Comparison of ENCODE assay signal across 20 cellular contexts in the genomic region with DNA sequence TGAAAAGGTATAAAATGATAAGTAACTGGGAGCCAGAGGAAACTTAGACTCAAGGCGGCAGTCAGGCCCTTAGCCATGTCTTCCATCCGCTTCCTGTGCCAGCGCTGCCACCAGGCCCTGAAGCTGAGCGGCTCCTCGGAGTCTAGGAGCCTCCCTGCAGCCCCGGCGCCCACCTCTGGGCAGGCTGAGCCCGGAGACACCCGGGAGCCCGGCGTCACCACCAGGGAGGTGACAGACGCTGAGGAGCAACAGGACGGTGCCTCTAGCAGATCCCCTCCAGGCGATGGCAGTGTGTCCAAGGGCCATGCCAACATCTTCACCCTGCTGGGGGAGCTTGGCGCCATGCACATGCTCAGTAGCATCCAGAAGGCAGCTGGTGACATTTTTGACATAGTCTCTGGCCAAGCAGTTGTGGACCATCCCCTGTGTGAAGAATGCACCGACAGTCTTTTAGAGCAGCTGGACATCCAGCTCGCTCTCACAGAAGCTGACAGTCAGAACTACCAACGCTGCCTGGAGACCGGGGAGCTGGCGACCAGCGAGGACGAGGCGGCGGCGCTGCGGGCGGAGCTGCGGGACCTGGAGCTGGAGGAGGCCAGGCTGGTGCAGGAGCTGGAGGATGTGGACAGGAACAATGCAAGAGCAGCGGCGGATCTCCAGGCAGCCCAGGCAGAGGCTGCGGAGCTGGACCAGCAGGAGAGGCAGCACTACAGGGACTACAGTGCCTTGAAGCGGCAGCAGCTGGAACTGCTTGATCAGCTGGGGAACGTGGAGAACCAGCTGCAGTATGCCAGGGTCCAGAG.
DNase-seq lines count a peak whose midpoint lies in the region; ATAC-seq and TF ChIP-seq lines count a peak whose summit lies in the region.
"Had no signal": no experiment of that assay in that cellular context is flagged by ENCODE, and none has a peak within 500 bp of the region (broad histone marks: within the 10 kb centered on the region; RNA-seq: fewer than 3 reads in every experiment).

A gene with protein sequence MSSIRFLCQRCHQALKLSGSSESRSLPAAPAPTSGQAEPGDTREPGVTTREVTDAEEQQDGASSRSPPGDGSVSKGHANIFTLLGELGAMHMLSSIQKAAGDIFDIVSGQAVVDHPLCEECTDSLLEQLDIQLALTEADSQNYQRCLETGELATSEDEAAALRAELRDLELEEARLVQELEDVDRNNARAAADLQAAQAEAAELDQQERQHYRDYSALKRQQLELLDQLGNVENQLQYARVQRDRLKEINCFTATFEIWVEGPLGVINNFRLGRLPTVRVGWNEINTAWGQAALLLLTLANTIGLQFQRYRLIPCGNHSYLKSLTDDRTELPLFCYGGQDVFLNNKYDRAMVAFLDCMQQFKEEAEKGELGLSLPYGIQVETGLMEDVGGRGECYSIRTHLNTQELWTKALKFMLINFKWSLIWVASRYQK (plus strand): TSS at position 76 of the 803 bp plus-strand sequence. CDS start 0 bp downstream, at position 76.

- no peak within 1 kb of the TSS for H3K4me3 Mint-ChIP-seq in nephron progenitor cell
- H3K4me3 Mint-ChIP-seq: activated CD8-positive, alpha-beta memory T cell treated with anti-CD3 and anti-CD28 coated beads, Interleukin-2, amount 10 ng/mL, durations not matched to agents 7 days and 5 days; activated naive CD8-positive, alpha-beta T cell treated with anti-CD3 and anti-CD28 coated beads for 36 hours; activated T-helper 1 cell treated with anti-CD3 and anti-CD28 coated beads, Interleukin-12 subunit alpha, Interleukin-12 subunit beta, Interleukin-2, Interleukin-4 antibody, amounts not matched to agents 30 ng/mL and 10 ng/mL and 1 ng/mL, durations not matched to agents 14 hours and 24 hours and 36 hours; effector memory CD8-positive, alpha-beta T cell; stimulated activated naive CD8-positive, alpha-beta T cell treated with anti-CD3 and anti-CD28 coated beads, Interleukin-15, Interleukin-2, amounts not matched to agents 100 ng/mL and 50 ng/mL, for 24 hours had no signal

- ATAC-seq in HG03135 (IDR thresholded peaks at IDR 0.05; ENCODE audit: unreplicated experiment) = no peak
- ATAC-seq in HG03571 (IDR thresholded peaks at IDR 0.05; ENCODE audit: unreplicated experiment) = no peak
- ATAC-seq: activated CD8-positive, alpha-beta memory T cell treated with anti-CD3 and anti-CD28 coated beads, Interleukin-2, amount 10 ng/mL, durations not matched to agents 7 days and 5 days; effector memory CD8-positive, alpha-beta T cell; psoas muscle had no signal

- no peaks in the 10 kb centered on the region for H3K36me3 Mint-ChIP-seq in nephron progenitor cell (ENCODE audit: low read depth)
- H3K36me3 Mint-ChIP-seq: activated CD8-positive, alpha-beta memory T cell treated with anti-CD3 and anti-CD28 coated beads, Interleukin-2, amount 10 ng/mL, durations not matched to agents 7 days and 5 days; activated naive CD8-positive, alpha-beta T cell treated with anti-CD3 and anti-CD28 coated beads for 36 hours had no signal

- H3K27me3 Mint-ChIP-seq in nephron progenitor cell (ENCODE audit: low read depth, poor library complexity) = peaks cover 6% of the 10 kb centered on the region
- H3K27me3 Mint-ChIP-seq: activated CD8-positive, alpha-beta memory T cell treated with anti-CD3 and anti-CD28 coated beads, Interleukin-2, amount 10 ng/mL, durations not matched to agents 7 days and 5 days; activated naive CD8-positive, alpha-beta T cell treated with anti-CD3 and anti-CD28 coated beads for 36 hours; stimulated activated naive CD8-positive, alpha-beta T cell treated with anti-CD3 and anti-CD28 coated beads, Interleukin-15, Interleukin-2, amounts not matched to agents 100 ng/mL and 50 ng/mL, for 24 hours had no signal

- H3K27ac Mint-ChIP-seq in nephron progenitor cell = peak within 1 kb of the TSS; percentile 57
- H3K27ac Mint-ChIP-seq: activated CD8-positive, alpha-beta memory T cell treated with anti-CD3 and anti-CD28 coated beads, Interleukin-2, amount 10 ng/mL, durations not matched to agents 7 days and 5 days; activated naive CD8-positive, alpha-beta T cell treated with anti-CD3 and anti-CD28 coated beads for 36 hours; activated T-helper 1 cell treated with anti-CD3 and anti-CD28 coated beads, Interleukin-12 subunit alpha, Interleukin-12 subunit beta, Interleukin-2, Interleukin-4 antibody, amounts not matched to agents 30 ng/mL and 10 ng/mL and 1 ng/mL, durations not matched to agents 14 hours and 24 hours and 36 hours; effector memory CD8-positive, alpha-beta T cell; stimulated activated naive CD8-positive, alpha-beta T cell treated with anti-CD3 and anti-CD28 coated beads, Interleukin-15, Interleukin-2, amounts not matched to agents 100 ng/mL and 50 ng/mL, for 24 hours had no signal

- H3K9me3 Mint-ChIP-seq in nephron progenitor cell = no peaks in the 10 kb centered on the region
- H3K9me3 Mint-ChIP-seq: activated naive CD8-positive, alpha-beta T cell treated with anti-CD3 and anti-CD28 coated beads for 36 hours; activated T-helper 1 cell treated with anti-CD3 and anti-CD28 coated beads, Interleukin-12 subunit alpha, Interleukin-12 subunit beta, Interleukin-2, Interleukin-4 antibody, amounts not matched to agents 30 ng/mL and 10 ng/mL and 1 ng/mL, durations not matched to agents 14 hours and 24 hours and 36 hours; effector memory CD8-positive, alpha-beta T cell; stimulated activated naive CD8-positive, alpha-beta T cell treated with anti-CD3 and anti-CD28 coated beads, Interleukin-15, Interleukin-2, amounts not matched to agents 100 ng/mL and 50 ng/mL, for 24 hours had no signal

- TF ChIP-seq CTCF in nephron progenitor cell (IDR thresholded peaks at IDR 0.05) = no peak

- no peaks in the 10 kb centered on the region for H3K4me1 Mint-ChIP-seq in nephron progenitor cell
- H3K4me1 Mint-ChIP-seq: activated CD8-positive, alpha-beta memory T cell treated with anti-CD3 and anti-CD28 coated beads, Interleukin-2, amount 10 ng/mL, durations not matched to agents 7 days and 5 days; activated naive CD8-positive, alpha-beta T cell treated with anti-CD3 and anti-CD28 coated beads for 36 hours had no signal

- peak; percentile 88 for DNase-seq in DMS53 (lab: John Stamatoyannopoulos, UW)
- DNase-seq in NCI-H1417 treated with DMSO at 0.1 percent for 48 hours (lab: John Stamatoyannopoulos, UW) = peak; percentile 36
- DNase-seq in SHP77 (lab: John Stamatoyannopoulos, UW) = peak; percentile 83 to 84
- DNase-seq in nephron progenitor cell = no peak
- no peak for DNase-seq in kidney tubule cell (ENCODE audit: low spot score)
- DNase-seq in globus pallidus (ENCODE audit: low spot score) = no peak
- DNase-seq: activated CD4-positive, alpha-beta T cell treated with anti-CD3 and anti-CD28 coated beads for 48 hours; activated CD8-positive, alpha-beta memory T cell treated with anti-CD3 and anti-CD28 coated beads, Interleukin-2, amount 10 ng/mL, durations not matched to agents 7 days and 5 days; activated naive CD8-positive, alpha-beta T cell treated with anti-CD3 and anti-CD28 coated beads for 36 hours; effector memory CD8-positive, alpha-beta T cell; glutamatergic neuron; mesenchymal stem cell; MM.1S; NCI-H2029; SJCRH30 had no signal

Comparison
In these comparisons a context has a peak if more than half of its experiments do, and no peak if none do; other contexts are left out.
1. DNase-seq: peak in DMS53 (single experiment), NCI-H1417 treated with DMSO at 0.1 percent for 48 hours (single experiment) and SHP77 (2 of 2); none in nephron progenitor cell (single experiment), kidney tubule cell (single experiment) and globus pallidus (single experiment).